10 cellular contexts compared by ENCODE assay signal in the genomic region with DNA sequence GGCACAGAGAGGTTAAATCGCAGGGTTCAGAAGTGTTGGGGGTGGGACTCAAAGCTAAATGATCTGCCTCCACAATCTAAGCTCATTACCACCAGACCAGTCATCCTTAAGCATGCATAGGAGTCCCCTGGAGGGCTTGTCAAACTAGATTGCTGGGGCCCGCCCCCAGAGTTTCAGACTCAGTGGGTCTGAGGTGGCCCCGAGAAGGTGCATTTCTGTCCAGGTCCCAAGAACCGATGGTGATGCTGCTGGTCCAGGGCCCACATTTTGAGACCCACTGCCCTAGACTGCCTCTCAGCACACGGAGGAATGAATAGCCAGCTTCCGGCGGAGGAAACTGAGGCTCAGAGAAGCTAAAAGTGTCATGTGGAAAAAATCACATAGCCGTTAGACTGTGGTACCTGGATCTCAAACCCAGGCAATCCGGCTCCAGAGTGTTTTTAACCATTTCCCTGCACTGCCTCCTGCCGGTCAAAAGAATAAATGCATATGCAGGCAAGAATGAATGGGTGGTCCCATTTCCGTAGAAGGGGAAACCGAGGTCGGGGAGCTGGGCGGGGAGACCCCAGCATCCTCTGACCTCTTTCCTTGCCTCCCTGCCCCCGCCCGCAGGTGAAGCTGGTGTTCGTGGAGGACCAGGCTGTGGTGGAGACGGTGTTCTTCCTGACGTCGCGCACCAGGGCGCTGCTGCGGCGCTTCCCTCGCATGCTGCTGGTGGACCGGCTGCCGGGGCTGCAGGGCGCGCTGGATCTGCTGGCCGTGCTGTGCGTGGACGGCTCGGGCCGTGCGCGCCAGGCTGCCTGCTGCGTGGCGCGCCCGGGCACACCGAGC. TPM values are rescaled to one million over a fixed set of nuclear protein-coding genes. Genes with fewer than 3 reads are reported as not detected.
A peak's percentile ranks its signal among the peaks of the same experiment; 100 is the strongest.
DNase-seq lines count a peak whose midpoint lies in the region; ATAC-seq, FAIRE-seq and TF ChIP-seq lines count a peak whose summit lies in the region.
"Had no signal": no experiment of that assay in that cellular context is flagged by ENCODE, and none has a peak within 500 bp of the region (broad histone marks: within the 10 kb centered on the region; RNA-seq: fewer than 3 reads in every experiment).

No MANE protein-coding gene starts in this region.

- no peak overlapping the region for H3K27ac Mint-ChIP-seq in activated T-helper 2 cell treated with anti-CD3 and anti-CD28 coated beads, Interferon-gamma antibody, Interleukin-2, Interleukin-4, amounts not matched to agents 10 μg/mL and 5 μg/mL and 100 μg/mL, durations not matched to agents 14 hours and 24 hours and 36 hours
- H3K27ac Mint-ChIP-seq: memory B cell; stimulated activated naive CD8-positive, alpha-beta T cell treated with anti-CD3 and anti-CD28 coated beads, Interleukin-15, amount 100 ng/mL, for 72 hours had no signal

- H3K9me3 Mint-ChIP-seq in activated T-helper 2 cell treated with anti-CD3 and anti-CD28 coated beads, Interferon-gamma antibody, Interleukin-2, Interleukin-4, amounts not matched to agents 10 μg/mL and 5 μg/mL and 100 μg/mL, durations not matched to agents 14 hours and 24 hours and 36 hours, result no peaks in the 10 kb centered on the region
- H3K9me3 Mint-ChIP-seq: memory B cell; stimulated activated naive CD8-positive, alpha-beta T cell treated with anti-CD3 and anti-CD28 coated beads, Interleukin-15, amount 100 ng/mL, for 72 hours had no signal

- no peaks in the 10 kb centered on the region; the same call in 1 of the 2 replicates for H3K79me1 ChIP-seq in H1 (ENCODE audit: low read depth, low read length)

- CTCF ChIA-PET in H1 (lab: Charles Lee; ENCODE audit: partially characterized antibody), result interaction anchor here (0.5 to 2.6 kb wide), 23 partner anchors 9 to 362 kb away, joined by 3 to 28 read pairs (median 4); a partner anchor contains a TSS

- H3K27ac ChIP-seq in H1 (ENCODE audit: low read depth, low read length), result no peak overlapping the region

- no peak overlapping the region for H3K4me2 ChIP-seq in H1 (ENCODE audit: insufficient read depth in 1 of 2, low read depth in 2 of 2, low read length in 2 of 2)

- H2AK5ac ChIP-seq in H1 (ENCODE audit: low read depth, low read length), result no peak overlapping the region

- peak; percentile 12 to 43; a peak in 3 of 4 replicates for TF ChIP-seq RAD21 in H1 (IDR thresholded peaks at IDR 0.05 in 1 of 2, conservative IDR thresholded peaks at IDR 0.05 in 1 of 2; ENCODE audit: low read depth in 2 of 2, low read length in 2 of 2)

- peak overlapping the region; percentile 38; the same call in 1 of the 2 replicates for H3K18ac ChIP-seq in H1 (ENCODE audit: extremely low read depth, low read length)

- H4K20me1 ChIP-seq in H1 (replicated peaks in 1 of 2; ENCODE audit: control insufficient read depth in 1 of 2, insufficient read depth in 2 of 2, low read length in 2 of 2), result peaks cover 0 to 2% of the 10 kb centered on the region in 2 experiments

- H3K14ac ChIP-seq in H1 (ENCODE audit: insufficient read length), result no peak overlapping the region

- H2BK12ac ChIP-seq in H1 (ENCODE audit: low read depth, low read length), result no peak overlapping the region; the same call in 1 of the 2 replicates

- peaks cover 0 to 8% (median 2%) of the 10 kb centered on the region in 4 experiments; a peak in 4 of 7 replicates for H3K4me1 ChIP-seq in H1 (replicated peaks in 1 of 4; ENCODE audit: control insufficient read depth in 3 of 4, insufficient read depth in 4 of 4, low read length in 3 of 4)

- no peaks in the 10 kb centered on the region for H3K27me3 Mint-ChIP-seq in activated T-helper 2 cell treated with anti-CD3 and anti-CD28 coated beads, Interferon-gamma antibody, Interleukin-2, Interleukin-4, amounts not matched to agents 10 μg/mL and 5 μg/mL and 100 μg/mL, durations not matched to agents 14 hours and 24 hours and 36 hours (ENCODE audit: low read depth)
- H3K27me3 Mint-ChIP-seq: stimulated activated naive CD8-positive, alpha-beta T cell treated with anti-CD3 and anti-CD28 coated beads, Interleukin-15, amount 100 ng/mL, for 72 hours had no signal

- peaks cover 2% of the 10 kb centered on the region for H3K4me1 Mint-ChIP-seq in activated T-helper 2 cell treated with anti-CD3 and anti-CD28 coated beads, Interferon-gamma antibody, Interleukin-2, Interleukin-4, amounts not matched to agents 10 μg/mL and 5 μg/mL and 100 μg/mL, durations not matched to agents 14 hours and 24 hours and 36 hours (ENCODE audit: low read depth)
- H3K4me1 Mint-ChIP-seq: stimulated activated naive CD8-positive, alpha-beta T cell treated with anti-CD3 and anti-CD28 coated beads, Interleukin-15, amount 100 ng/mL, for 72 hours had no signal

- no peak for ATAC-seq in activated CD4-positive, CD25-positive, alpha-beta regulatory T cell treated with anti-CD3 and anti-CD28 coated beads, Interleukin-2, amount 50 U/mL, for 24 hours
- ATAC-seq: stimulated activated naive CD8-positive, alpha-beta T cell treated with anti-CD3 and anti-CD28 coated beads, Interleukin-15, amount 100 ng/mL, for 72 hours had no signal

- peaks cover 2% of the 10 kb centered on the region; the same call in 1 of the 2 replicates for H3K23me2 ChIP-seq in H1 (ENCODE audit: low read depth, low read length)

- TF ChIP-seq CTCF in H1 (IDR thresholded peaks at IDR 0.05; ENCODE audit: control extremely low read depth in 1 of 3, insufficient read depth in 1 of 3, low read depth in 1 of 3, low read length in 3 of 3), result peak; percentile 32 to 60 (median 51)

- POLR2A ChIA-PET in H1 (lab: Charles Lee; ENCODE audit: partially characterized antibody), result interaction anchor here (0.8 to 2.0 kb wide), 3 partner anchors 9 to 80 kb away, joined by 3 to 14 read pairs (median 3); no protein-coding TSS in a partner anchor

- H3K36me3 Mint-ChIP-seq in activated T-helper 2 cell treated with anti-CD3 and anti-CD28 coated beads, Interferon-gamma antibody, Interleukin-2, Interleukin-4, amounts not matched to agents 10 μg/mL and 5 μg/mL and 100 μg/mL, durations not matched to agents 14 hours and 24 hours and 36 hours (ENCODE audit: low read depth), result peaks cover 17% of the 10 kb centered on the region

- H3K79me2 ChIP-seq in H1 (ENCODE audit: control insufficient read depth in 1 of 2, insufficient read depth in 2 of 2, low read length in 2 of 2), result no peaks in the 10 kb centered on the region

- H4K8ac ChIP-seq in H1 (ENCODE audit: extremely low read depth, insufficient read depth, low read length), result peak overlapping the region; percentile 35; the same call in 1 of the 2 replicates

- no peak for FAIRE-seq in H1 (lab: Jason Lieb, UNC)

- H4K5ac ChIP-seq in H1 (ENCODE audit: insufficient read length, low read depth, low read length), result no peak overlapping the region

- TF ChIP-seq POLR2A in H1 (IDR thresholded peaks at IDR 0.05; ENCODE audit: control extremely low read depth in 1 of 2, low read depth in 2 of 2, low read length in 2 of 2), result no peak

- H3K23ac ChIP-seq in H1 (ENCODE audit: insufficient read length), result no peak overlapping the region

- no peak overlapping the region for H2BK120ac ChIP-seq in H1 (replicated peaks; ENCODE audit: low read depth, low read length)

- no peak overlapping the region for H3K4me3 Mint-ChIP-seq in activated T-helper 2 cell treated with anti-CD3 and anti-CD28 coated beads, Interferon-gamma antibody, Interleukin-2, Interleukin-4, amounts not matched to agents 10 μg/mL and 5 μg/mL and 100 μg/mL, durations not matched to agents 14 hours and 24 hours and 36 hours (ENCODE audit: low read depth)
- H3K4me3 Mint-ChIP-seq: memory B cell; stimulated activated naive CD8-positive, alpha-beta T cell treated with anti-CD3 and anti-CD28 coated beads, Interleukin-15, amount 100 ng/mL, for 72 hours had no signal

- no peak overlapping the region for H2BK20ac ChIP-seq in H1 (ENCODE audit: low read length)

- no peak overlapping the region for H3K56ac ChIP-seq in H1 (replicated peaks; ENCODE audit: insufficient read length, low read depth, low read length)

- no peak overlapping the region for H4K91ac ChIP-seq in H1 (replicated peaks; ENCODE audit: insufficient read length, low read length)

- no peak overlapping the region for H3K9ac ChIP-seq in H1 (replicated peaks in 1 of 4; ENCODE audit: extremely low read depth in 1 of 4, low read depth in 3 of 4, low read length in 3 of 4)

- no peak overlapping the region for H3K4ac ChIP-seq in H1 (replicated peaks; ENCODE audit: insufficient read length, low read depth, low read length)

- 79% methylated on average over 32 of the region's 41 CpGs; no CpG with 5 or more reads in 1 of the 2 experiments for WGBS in H1 (ENCODE audit: extremely low coverage in 1 of 2, insufficient coverage in 1 of 2, insufficient read length in 1 of 2, insufficient replicate concordance in 2 of 2, low coverage in 1 of 2, low lambda C conversion rate in 2 of 2, missing lambda C conversion rate in 1 of 2), 2 experiments

- H3K4me3 ChIP-seq in H1 (ENCODE audit: extremely low read depth in 1 of 4, insufficient read depth in 2 of 4, low read depth in 3 of 4, low read length in 4 of 4), result no peak overlapping the region

- no peak for TF ChIP-seq EP300 in H1 (IDR thresholded peaks at IDR 0.05; ENCODE audit: borderline replicate concordance in 1 of 2, low read depth in 2 of 2, low read length in 2 of 2)

- intact Hi-C loops in activated T-helper 2 cell treated with anti-CD3 and anti-CD28 coated beads, Interferon-gamma antibody, Interleukin-2, Interleukin-4, amounts not matched to agents 10 μg/mL and 5 μg/mL and 100 μg/mL, durations not matched to agents 14 hours and 24 hours and 36 hours (cut with micrococcal nuclease), result no loop called here

- peaks cover 0 to 10% (median 0%) of the 10 kb centered on the region in 4 experiments; a peak in 2 of 8 replicates for H3K36me3 ChIP-seq in H1 (ENCODE audit: control insufficient read depth in 2 of 4, insufficient read depth in 4 of 4, low read length in 3 of 4)

- H3K9me3 ChIP-seq in H1 (ENCODE audit: insufficient read depth in 2 of 2, low read depth in 1 of 2, low read length in 1 of 2), result no peaks in the 10 kb centered on the region; a peak in 1 of 4 replicates

- no peak overlapping the region for H2AFZ ChIP-seq in H1 (ENCODE audit: low read length)

- peak; percentile 42 for DNase-seq in activated CD4-positive, CD25-positive, alpha-beta regulatory T cell treated with anti-CD3 and anti-CD28 coated beads, Interleukin-2, amount 50 U/mL, for 72 hours
- DNase-seq in OCI-M1 (lab: John Stamatoyannopoulos, UW), result peak; percentile 42
- peak in 1 of 2 experiments; percentile 79 for DNase-seq in H1 (ENCODE audit: low read depth in 1 of 2, low spot score in 2 of 2)
- peak; percentile 32 for DNase-seq in stimulated activated CD4-positive, alpha-beta T cell treated with anti-CD3 and anti-CD28 coated beads, Interleukin-4, amount 100 ng/mL, for 24 hours
- DNase-seq in NCI-H2081 (lab: John Stamatoyannopoulos, UW), result no peak
- no peak for DNase-seq in activated T-helper 2 cell treated with anti-CD3 and anti-CD28 coated beads, Interferon-gamma antibody, Interleukin-2, Interleukin-4, amounts not matched to agents 10 μg/mL and 5 μg/mL and 100 μg/mL, durations not matched to agents 14 hours and 24 hours and 36 hours (ENCODE audit: low spot score)
- no peak for DNase-seq in SHP77 treated with DMSO at 0.1 percent for 48 hours (lab: John Stamatoyannopoulos, UW)

- H2BK5ac ChIP-seq in H1 (ENCODE audit: low read depth, low read length), result no peak overlapping the region

- H3K27me3 ChIP-seq in H1 (replicated peaks in 1 of 4; ENCODE audit: control insufficient read depth in 3 of 4, extremely low read depth in 1 of 4, insufficient read depth in 3 of 4, low read length in 3 of 4), result no peaks in the 10 kb centered on the region; a peak in 1 of 7 replicates

- H2BK15ac ChIP-seq in H1 (ENCODE audit: low read length), result no peak overlapping the region

RNA-seq across cellular contexts. Expression of a gene that starts 23.8 kb away (rescaled TPM):
- 10.1 and 10.4 TPM in 2 replicates for total RNA-seq in H1 (2021; fragmentation: NEBNext Ultra II Directional; extraction: Animal tissue kit (Norgen Biotek cat#: 25700))
- 1.5 and 3.8 TPM in 2 replicates for polyA plus RNA-seq in H1 (2011; rRNA removed)
- polyA plus RNA-seq in H1 (2011; cell fraction: cytosol; rRNA removed), result 2.7 TPM
- 3.6 TPM for polyA plus RNA-seq in H1 (2011; cell fraction: nucleus; rRNA removed)
- polyA plus RNA-seq in H1 (2012, experiment 1 of 2), result 13.6 to 16.6 TPM (median 13.9 TPM) in 4 replicates
- polyA plus RNA-seq in H1 (2012, experiment 2 of 2), result 4.9 TPM
- 3.7 TPM for polyA plus RNA-seq in H1 (2013, experiment 1 of 2)
- polyA plus RNA-seq in H1 (2013, experiment 2 of 2), result 3.5 TPM
- 0.17 and 0.66 TPM in 2 replicates for polyA minus RNA-seq in H1 (2011; rRNA and poly(A)+ RNA removed)
- polyA minus RNA-seq in H1 (2011; cell fraction: cytosol; rRNA and poly(A)+ RNA removed), result 4.8 TPM
- polyA minus RNA-seq in H1 (2011; cell fraction: nucleus; rRNA and poly(A)+ RNA removed), result 4.1 TPM
- total RNA-seq in activated T-helper 2 cell treated with anti-CD3 and anti-CD28 coated beads, Interferon-gamma antibody, Interleukin-2, Interleukin-4, amounts not matched to agents 10 μg/mL and 5 μg/mL and 100 μg/mL, durations not matched to agents 14 hours and 24 hours and 36 hours, result 9.2 and 9.7 TPM in 2 replicates

RNA-seq across cellular contexts. Expression of a gene that starts 24.1 kb away (rescaled TPM):
- 97.7 and 113 TPM in 2 replicates for total RNA-seq in H1 (2021; fragmentation: NEBNext Ultra II Directional; extraction: Animal tissue kit (Norgen Biotek cat#: 25700))
- polyA plus RNA-seq in H1 (2011; rRNA removed), result 67.6 and 87.0 TPM in 2 replicates
- 85.8 TPM for polyA plus RNA-seq in H1 (2011; cell fraction: cytosol; rRNA removed)
- 170 TPM for polyA plus RNA-seq in H1 (2011; cell fraction: nucleus; rRNA removed)
- 106 to 137 TPM (median 132 TPM) in 4 replicates for polyA plus RNA-seq in H1 (2012, experiment 1 of 2)
- 85.8 TPM for polyA plus RNA-seq in H1 (2012, experiment 2 of 2)
- 52.5 TPM for polyA plus RNA-seq in H1 (2013, experiment 1 of 2)
- 48.0 TPM for polyA plus RNA-seq in H1 (2013, experiment 2 of 2)
- 74.5 and 96.5 TPM in 2 replicates for polyA minus RNA-seq in H1 (2011; rRNA and poly(A)+ RNA removed)
- 58.7 TPM for polyA minus RNA-seq in H1 (2011; cell fraction: cytosol; rRNA and poly(A)+ RNA removed)
- 44.9 TPM for polyA minus RNA-seq in H1 (2011; cell fraction: nucleus; rRNA and poly(A)+ RNA removed)
- total RNA-seq in activated T-helper 2 cell treated with anti-CD3 and anti-CD28 coated beads, Interferon-gamma antibody, Interleukin-2, Interleukin-4, amounts not matched to agents 10 μg/mL and 5 μg/mL and 100 μg/mL, durations not matched to agents 14 hours and 24 hours and 36 hours, result 119 and 125 TPM in 2 replicates

Comparison
In these comparisons a context has a peak if more than half of its experiments do, and no peak if none do; other contexts are left out.
1. DNase-seq: peak in activated CD4-positive, CD25-positive, alpha-beta regulatory T cell treated with anti-CD3 and anti-CD28 coated beads, Interleukin-2, amount 50 U/mL, for 72 hours (single experiment), OCI-M1 (single experiment) and stimulated activated CD4-positive, alpha-beta T cell treated with anti-CD3 and anti-CD28 coated beads, Interleukin-4, amount 100 ng/mL, for 24 hours (single experiment); none in NCI-H2081 (0 of 2), activated T-helper 2 cell treated with anti-CD3 and anti-CD28 coated beads, Interferon-gamma antibody, Interleukin-2, Interleukin-4, amounts not matched to agents 10 μg/mL and 5 μg/mL and 100 μg/mL, durations not matched to agents 14 hours and 24 hours and 36 hours (single experiment) and SHP77 treated with DMSO at 0.1 percent for 48 hours (single experiment).